Comparison of ENCODE assay signal across 1 cellular context in the genomic region with DNA sequence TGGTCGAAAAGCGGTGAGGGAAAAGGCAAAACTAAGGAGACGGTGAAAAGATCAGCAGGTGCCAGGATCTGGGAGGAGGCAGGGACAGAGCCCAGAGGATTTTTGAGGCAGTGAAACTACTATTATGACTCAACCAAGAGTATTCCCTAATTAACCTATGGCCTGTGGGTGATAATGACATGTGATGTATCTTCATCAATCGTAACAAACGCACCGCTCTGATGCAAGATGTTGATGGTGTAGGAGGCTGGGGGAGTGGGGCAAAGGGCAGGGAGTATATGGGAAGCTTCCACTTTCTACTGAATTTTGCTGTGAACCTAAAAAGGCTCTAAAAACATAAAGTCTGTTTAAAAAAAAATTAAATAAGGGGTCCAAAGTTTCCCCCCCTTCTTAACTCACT.
TF ChIP-seq lines count a peak whose summit lies in the region.

No MANE protein-coding gene starts in this region.

TF ChIP-seq in HEK293, 187 proteins besides CTCF, POLR2A, EP300 and RAD21 (continued from another document):
- TF ChIP-seq, protein P1, sequence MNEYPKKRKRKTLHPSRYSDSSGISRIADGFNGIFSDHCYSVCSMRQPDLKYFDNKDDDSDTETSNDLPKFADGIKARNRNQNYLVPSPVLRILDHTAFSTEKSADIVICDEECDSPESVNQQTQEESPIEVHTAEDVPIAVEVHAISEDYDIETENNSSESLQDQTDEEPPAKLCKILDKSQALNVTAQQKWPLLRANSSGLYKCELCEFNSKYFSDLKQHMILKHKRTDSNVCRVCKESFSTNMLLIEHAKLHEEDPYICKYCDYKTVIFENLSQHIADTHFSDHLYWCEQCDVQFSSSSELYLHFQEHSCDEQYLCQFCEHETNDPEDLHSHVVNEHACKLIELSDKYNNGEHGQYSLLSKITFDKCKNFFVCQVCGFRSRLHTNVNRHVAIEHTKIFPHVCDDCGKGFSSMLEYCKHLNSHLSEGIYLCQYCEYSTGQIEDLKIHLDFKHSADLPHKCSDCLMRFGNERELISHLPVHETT (tag by site-specific recombination; IDR thresholded peaks at IDR 0.05) = no peak
- TF ChIP-seq, protein P2, sequence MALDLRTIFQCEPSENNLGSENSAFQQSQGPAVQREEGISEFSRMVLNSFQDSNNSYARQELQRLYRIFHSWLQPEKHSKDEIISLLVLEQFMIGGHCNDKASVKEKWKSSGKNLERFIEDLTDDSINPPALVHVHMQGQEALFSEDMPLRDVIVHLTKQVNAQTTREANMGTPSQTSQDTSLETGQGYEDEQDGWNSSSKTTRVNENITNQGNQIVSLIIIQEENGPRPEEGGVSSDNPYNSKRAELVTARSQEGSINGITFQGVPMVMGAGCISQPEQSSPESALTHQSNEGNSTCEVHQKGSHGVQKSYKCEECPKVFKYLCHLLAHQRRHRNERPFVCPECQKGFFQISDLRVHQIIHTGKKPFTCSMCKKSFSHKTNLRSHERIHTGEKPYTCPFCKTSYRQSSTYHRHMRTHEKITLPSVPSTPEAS (tag by site-specific recombination; IDR thresholded peaks at IDR 0.05) = no peak
- TF ChIP-seq ZNF391 (tag by site-specific recombination; IDR thresholded peaks at IDR 0.05; ENCODE audit: borderline replicate concordance, low read depth) (no peak), ZNF211 (tag by site-specific recombination; IDR thresholded peaks at IDR 0.05; ENCODE audit: low read depth) (no peak), MEIS1 (CRISPR knock-in tag; IDR thresholded peaks at IDR 0.05; ENCODE audit: borderline replicate concordance) (no peak), ZNF121 (tag by site-specific recombination; IDR thresholded peaks at IDR 0.05) (no peak), HOXC10 (CRISPR knock-in tag; IDR thresholded peaks at IDR 0.05) (no peak), ZNF830 (tag by site-specific recombination; IDR thresholded peaks at IDR 0.05; ENCODE audit: low read depth) (no peak), ZNF792 (tag by site-specific recombination; IDR thresholded peaks at IDR 0.05) (no peak), ZNF16 (tag by site-specific recombination; IDR thresholded peaks at IDR 0.05; ENCODE audit: low read depth) (no peak)
- TF ChIP-seq, protein P3, sequence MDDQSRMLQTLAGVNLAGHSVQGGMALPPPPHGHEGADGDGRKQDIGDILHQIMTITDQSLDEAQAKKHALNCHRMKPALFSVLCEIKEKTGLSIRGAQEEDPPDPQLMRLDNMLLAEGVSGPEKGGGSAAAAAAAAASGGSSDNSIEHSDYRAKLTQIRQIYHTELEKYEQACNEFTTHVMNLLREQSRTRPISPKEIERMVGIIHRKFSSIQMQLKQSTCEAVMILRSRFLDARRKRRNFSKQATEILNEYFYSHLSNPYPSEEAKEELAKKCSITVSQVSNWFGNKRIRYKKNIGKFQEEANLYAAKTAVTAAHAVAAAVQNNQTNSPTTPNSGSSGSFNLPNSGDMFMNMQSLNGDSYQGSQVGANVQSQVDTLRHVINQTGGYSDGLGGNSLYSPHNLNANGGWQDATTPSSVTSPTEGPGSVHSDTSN (CRISPR knock-in tag; IDR thresholded peaks at IDR 0.05) = no peak
